In the genomic region with DNA sequence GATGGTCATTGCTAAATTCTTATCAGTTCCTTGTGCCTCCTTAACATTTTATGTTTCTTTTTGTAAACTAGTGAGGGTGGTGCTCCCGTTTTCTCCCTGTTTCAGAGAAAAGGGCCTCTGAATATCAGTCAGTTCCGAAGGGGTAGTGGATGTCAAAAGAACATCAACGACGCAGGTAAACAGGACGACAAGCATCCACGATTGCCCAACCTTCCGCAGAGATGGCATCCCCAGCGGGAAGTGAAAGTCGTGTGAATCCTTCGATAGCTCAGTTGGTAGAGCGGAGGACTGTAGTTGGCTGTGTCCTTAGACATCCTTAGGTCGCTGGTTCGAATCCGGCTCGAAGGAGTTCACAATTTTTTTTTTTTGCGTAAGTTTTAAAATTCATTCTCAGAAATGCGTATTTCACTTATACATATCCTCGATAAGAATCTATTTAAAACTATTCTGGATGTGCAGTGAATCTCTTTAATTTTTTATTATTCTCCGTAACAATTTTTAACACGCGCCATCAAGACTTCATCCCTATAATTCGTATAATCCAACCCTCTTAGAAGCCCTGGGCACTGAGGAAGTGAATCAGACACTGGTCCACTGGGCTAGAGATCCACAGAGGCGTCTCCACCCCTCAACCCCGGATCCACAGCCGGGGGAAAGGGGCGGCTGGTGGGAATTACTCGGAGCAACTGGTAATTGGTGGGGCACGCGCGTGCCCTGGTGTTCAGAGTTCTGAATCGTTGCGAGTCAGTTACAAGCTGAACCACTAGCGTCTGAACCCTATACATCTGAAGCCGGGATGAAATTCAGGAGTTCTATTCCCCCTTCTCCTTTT, we compare ENCODE assay signal across 8 cellular contexts. TPM values are rescaled to one million over a fixed set of nuclear protein-coding genes. Genes with fewer than 3 reads are reported as not detected.
DNase-seq lines count a peak whose midpoint lies in the region; ATAC-seq and TF ChIP-seq lines count a peak whose summit lies in the region.

No MANE protein-coding gene starts in this region.

- H3K27me3 ChIP-seq in osteoblast (ENCODE audit: insufficient read depth, low read length) (no peaks in the 10 kb centered on the region), thoracic aorta (replicated peaks; ENCODE audit: insufficient read depth) (no peaks in the 10 kb centered on the region)

- peak; percentile 31 for TF ChIP-seq CTCF in HFF-Myc (IDR thresholded peaks at IDR 0.05; ENCODE audit: low read depth, low read length, missing control alignments)
- TF ChIP-seq CTCF in osteoblast (IDR thresholded peaks at IDR 0.05; ENCODE audit: extremely low read depth, low read depth, low read length): peak; percentile 46
- no peak for TF ChIP-seq CTCF in thoracic aorta (IDR thresholded peaks at IDR 0.05)

- ATAC-seq in thoracic aorta (ENCODE audit: insufficient number of reproducible peaks, low FRiP score, low read depth): peak; percentile 78

- H3K27ac Mint-ChIP-seq in activated naive CD4-positive, alpha-beta T cell treated with anti-CD3 and anti-CD28 coated beads, Interleukin-2, amount 50 U/mL, for 24 hours: peak overlapping the region; percentile 100

- H2AFZ ChIP-seq in osteoblast (ENCODE audit: low read length): peak overlapping the region; percentile 97

- peaks cover 2% of the 10 kb centered on the region for H3K36me3 Mint-ChIP-seq in activated naive CD4-positive, alpha-beta T cell treated with anti-CD3 and anti-CD28 coated beads, Interleukin-2, amount 50 U/mL, for 24 hours

- no peaks in the 10 kb centered on the region for H3K79me2 ChIP-seq in osteoblast (ENCODE audit: insufficient read depth, low read length)

- H3K4me1 ChIP-seq in osteoblast (ENCODE audit: insufficient read depth, low read length) (peaks cover 6% of the 10 kb centered on the region), thoracic aorta (ENCODE audit: control insufficient read depth in 1 of 2, low read depth in 2 of 2) (peaks cover 0 to 4% of the 10 kb centered on the region in 2 donors)

- peak overlapping the region; percentile 60 for H3K4me3 ChIP-seq in HFF-Myc (replicated peaks; ENCODE audit: low read depth, low read length)
- H3K4me3 ChIP-seq in osteoblast (ENCODE audit: insufficient read depth, low read length): peak overlapping the region; percentile 91
- peak overlapping the region; percentile 77 for H3K4me3 ChIP-seq in thoracic aorta

- peak; percentile 90 for DNase-seq in EL
- DNase-seq in HFF-Myc (ENCODE audit: extremely low read depth, low read depth): peak; percentile 90
- DNase-seq in NCI-H1048 (lab: John Stamatoyannopoulos, UW): peak; percentile 37
- DNase-seq in SK-N-DZ (ENCODE audit: low spot score): peak; percentile 95
- peak; percentile 95 for DNase-seq in glomerular visceral epithelial cell (ENCODE audit: extremely low spot score)
- peak; percentile 73 for DNase-seq in osteoblast (ENCODE audit: insufficient read length, low spot score, missing footprints)
- peak; percentile 66 for DNase-seq in thoracic aorta (ENCODE audit: low spot score)

- H3K4me3 Mint-ChIP-seq in activated naive CD4-positive, alpha-beta T cell treated with anti-CD3 and anti-CD28 coated beads, Interleukin-2, amount 50 U/mL, for 24 hours: peak overlapping the region; percentile 94

- peak overlapping the region; percentile 94 for H3K4me2 ChIP-seq in osteoblast (ENCODE audit: insufficient read depth, low read length)

- H3K27ac ChIP-seq in osteoblast (ENCODE audit: low read depth, low read length) (peak overlapping the region; percentile 20), thoracic aorta (peak overlapping the region; percentile 45 to 48)

- no peaks in the 10 kb centered on the region for H3K9me3 Mint-ChIP-seq in activated naive CD4-positive, alpha-beta T cell treated with anti-CD3 and anti-CD28 coated beads, Interleukin-2, amount 50 U/mL, for 24 hours

- H3K4me1 Mint-ChIP-seq in activated naive CD4-positive, alpha-beta T cell treated with anti-CD3 and anti-CD28 coated beads, Interleukin-2, amount 50 U/mL, for 24 hours: peaks cover 29% of the 10 kb centered on the region

- H3K27me3 Mint-ChIP-seq in activated naive CD4-positive, alpha-beta T cell treated with anti-CD3 and anti-CD28 coated beads, Interleukin-2, amount 50 U/mL, for 24 hours: peaks cover 3% of the 10 kb centered on the region

- H3K36me3 ChIP-seq in osteoblast (ENCODE audit: insufficient read depth, low read length) (no peaks in the 10 kb centered on the region), thoracic aorta (no peaks in the 10 kb centered on the region)

- no peaks in the 10 kb centered on the region for H4K20me1 ChIP-seq in osteoblast (ENCODE audit: insufficient read depth, low read length)

- no peaks in the 10 kb centered on the region for H3K9me3 ChIP-seq in osteoblast (ENCODE audit: low read depth, low read length)
- no peaks in the 10 kb centered on the region for H3K9me3 ChIP-seq in thoracic aorta

RNA-seq across cellular contexts. Expression of gene ABT1, which starts 27.9 kb away (rescaled TPM):
- polyA plus RNA-seq in SK-N-DZ (2014; cell fraction: cytosol; rRNA removed): 24.2 and 28.6 TPM in 2 replicates
- 17.9 and 18.7 TPM in 2 replicates for polyA plus RNA-seq in SK-N-DZ (2014; cell fraction: nucleus; rRNA removed)
- total RNA-seq in osteoblast (11.2 and 11.6 TPM in 2 replicates), thoracic aorta (10 to 100 TPM; 11.8 to 17.1 TPM)

RNA-seq across cellular contexts. Expression of gene HMGN4, which starts 30.7 kb away (rescaled TPM):
- 128 and 134 TPM in 2 replicates for polyA plus RNA-seq in SK-N-DZ (2014; cell fraction: cytosol; rRNA removed)
- 60.1 and 87.1 TPM in 2 replicates for polyA plus RNA-seq in SK-N-DZ (2014; cell fraction: nucleus; rRNA removed)
- 62.2 and 64.5 TPM in 2 replicates for total RNA-seq in osteoblast
- 10 to 100 TPM; 41.3 to 45.9 TPM for total RNA-seq in thoracic aorta

Comparison
In these comparisons a context has a peak if more than half of its experiments do, and no peak if none do; other contexts are left out.
1. Peak in every context shown above with its lines: DNase-seq, ATAC-seq, H3K4me3 ChIP-seq and H3K27ac ChIP-seq.
2. DNase-seq: peak in every context shown above with its lines; median percentile 95 in SK-N-DZ; 95 in glomerular visceral epithelial cell; 90 in EL; 90 in HFF-Myc; 73 in osteoblast; 66 in thoracic aorta; 37 in NCI-H1048.